13 cellular contexts compared by ENCODE assay signal in the genomic region with DNA sequence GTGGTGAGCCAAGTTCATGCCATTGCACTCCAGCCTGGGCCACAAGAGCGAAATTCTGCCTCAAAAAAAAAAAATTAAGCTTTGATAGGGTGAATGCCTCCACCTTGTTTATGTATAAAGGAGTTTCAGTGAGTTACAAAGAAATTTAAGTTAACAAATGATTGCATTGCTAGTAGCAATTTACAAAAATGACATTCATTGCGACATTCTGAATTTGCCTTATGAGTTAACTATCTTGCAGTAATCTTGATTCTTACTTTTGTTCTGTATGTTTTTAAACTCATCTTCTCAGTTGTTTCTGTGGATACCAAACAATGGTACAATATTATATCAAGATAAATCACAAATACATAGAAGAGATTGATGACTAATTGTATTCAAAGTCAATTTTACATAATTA.
"Had no signal": no experiment of that assay in that cellular context is flagged by ENCODE, and none has a peak within 500 bp of the region (broad histone marks: within the 10 kb centered on the region; RNA-seq: fewer than 3 reads in every experiment).

No MANE protein-coding gene starts in this region.

- H3K27ac ChIP-seq: ascending aorta, testis, upper lobe of right lung had no signal

- H3K4me3 ChIP-seq: ascending aorta, mucosa of descending colon, testis, upper lobe of right lung had no signal

- ATAC-seq: activated CD8-positive, alpha-beta memory T cell treated with anti-CD3 and anti-CD28 coated beads, Interleukin-2, amount 10 ng/mL, durations not matched to agents 7 days and 5 days; mucosa of descending colon; naive thymus-derived CD8-positive, alpha-beta T cell; upper lobe of right lung had no signal

- DNase-seq: activated CD4-positive, CD25-positive, alpha-beta regulatory T cell treated with anti-CD3 and anti-CD28 coated beads, Interleukin-2, amount 50 U/mL, for 72 hours; effector memory CD4-positive, alpha-beta T cell; immature natural killer cell; naive thymus-derived CD8-positive, alpha-beta T cell; occipital lobe; stimulated activated CD4-positive, alpha-beta T cell treated with anti-CD3 and anti-CD28 coated beads, Interleukin-4, amount 100 ng/mL, for 24 hours; upper lobe of right lung had no signal

- H3K27me3 Mint-ChIP-seq: activated CD8-positive, alpha-beta memory T cell treated with anti-CD3 and anti-CD28 coated beads, Interleukin-2, amount 10 ng/mL, durations not matched to agents 7 days and 5 days; activated naive CD8-positive, alpha-beta T cell treated with anti-CD3 and anti-CD28 coated beads, Interleukin-2, amount 10 ng/mL, durations not matched to agents 7 days and 5 days; naive thymus-derived CD8-positive, alpha-beta T cell; stimulated activated naive CD8-positive, alpha-beta T cell treated with anti-CD3 and anti-CD28 coated beads, Interleukin-15, amount 100 ng/mL, for 72 hours had no signal

- H3K9me3 ChIP-seq: ascending aorta, mucosa of descending colon, testis, upper lobe of right lung had no signal

- H3K27ac Mint-ChIP-seq: activated CD8-positive, alpha-beta memory T cell treated with anti-CD3 and anti-CD28 coated beads, Interleukin-2, amount 10 ng/mL, durations not matched to agents 7 days and 5 days; activated naive CD8-positive, alpha-beta T cell treated with anti-CD3 and anti-CD28 coated beads, Interleukin-2, amount 10 ng/mL, durations not matched to agents 7 days and 5 days; immature natural killer cell; naive thymus-derived CD8-positive, alpha-beta T cell; stimulated activated naive CD8-positive, alpha-beta T cell treated with anti-CD3 and anti-CD28 coated beads, Interleukin-15, amount 100 ng/mL, for 72 hours had no signal

- H3K27me3 ChIP-seq: ascending aorta, testis, upper lobe of right lung had no signal

- H3K36me3 Mint-ChIP-seq: immature natural killer cell had no signal

- H3K36me3 ChIP-seq: ascending aorta, upper lobe of right lung had no signal

- H3K9me3 Mint-ChIP-seq: activated naive CD8-positive, alpha-beta T cell treated with anti-CD3 and anti-CD28 coated beads, Interleukin-2, amount 10 ng/mL, durations not matched to agents 7 days and 5 days; immature natural killer cell; naive thymus-derived CD8-positive, alpha-beta T cell; stimulated activated naive CD8-positive, alpha-beta T cell treated with anti-CD3 and anti-CD28 coated beads, Interleukin-15, amount 100 ng/mL, for 72 hours had no signal

- H3K4me3 Mint-ChIP-seq: activated CD8-positive, alpha-beta memory T cell treated with anti-CD3 and anti-CD28 coated beads, Interleukin-2, amount 10 ng/mL, durations not matched to agents 7 days and 5 days; activated naive CD8-positive, alpha-beta T cell treated with anti-CD3 and anti-CD28 coated beads, Interleukin-2, amount 10 ng/mL, durations not matched to agents 7 days and 5 days; immature natural killer cell; naive thymus-derived CD8-positive, alpha-beta T cell; stimulated activated naive CD8-positive, alpha-beta T cell treated with anti-CD3 and anti-CD28 coated beads, Interleukin-15, amount 100 ng/mL, for 72 hours had no signal

- H3K4me1 ChIP-seq: upper lobe of right lung had no signal
